24 cellular contexts compared by ENCODE assay signal in genomic region chr4:53060278-53060677, GRCh38.
"Had no signal": no experiment of that assay in that cellular context is flagged by ENCODE, and none has a peak within 500 bp of the region (broad histone marks: within the 10 kb centered on the region; RNA-seq: fewer than 3 reads in every experiment).

No MANE protein-coding gene starts in this region.

- DNase-seq: activated CD4-positive, alpha-beta T cell treated with anti-CD3 and anti-CD28 coated beads for 4 hours; activated CD8-positive, alpha-beta memory T cell treated with anti-CD3 and anti-CD28 coated beads, Interleukin-2, amount 50 U/mL, for 4 hours; activated CD8-positive, alpha-beta T cell treated with anti-CD3 and anti-CD28 coated beads for 36 hours; activated naive CD4-positive, alpha-beta T cell treated with anti-CD3 and anti-CD28 coated beads, Interleukin-2, amount 50 U/mL, for 16 hours; activated naive CD8-positive, alpha-beta T cell treated with anti-CD3 and anti-CD28 coated beads, Interleukin-2, amount 10 ng/mL, durations not matched to agents 7 days and 5 days; adrenal gland; anterior cingulate cortex; cerebellar nuclear complex; NCI-H1092; NCI-H1417 treated with DMSO at 0.1 percent for 48 hours; NCI-H1694; NCI-H2029; NCI-H2107; NCI-H2171 treated with DMSO at 0.1 percent for 48 hours; NCI-H226; NCI-H510A; NCI-H526 treated with DMSO at 0.1 percent for 48 hours; NCI-H82; NK-92 treated with Interleukin-12 subunit alpha and Interleukin-12 subunit beta, amount 100 ng/mL, for 24 hours; SHP77; SW 1271 had no signal

- H3K36me3 ChIP-seq: adrenal gland, SJSA1 had no signal

- H3K4me3 ChIP-seq: adrenal gland, SJSA1 had no signal

- H3K27me3 ChIP-seq: adrenal gland, SJSA1 had no signal

- H3K27ac ChIP-seq: adrenal gland, SJSA1 had no signal

- H3K9me3 ChIP-seq: adrenal gland, SJSA1 had no signal

- ATAC-seq: activated CD4-positive, CD25-positive, alpha-beta regulatory T cell treated with anti-CD3 and anti-CD28 coated beads, Interleukin-2, amount 50 U/mL, for 24 hours; activated CD8-positive, alpha-beta T cell treated with anti-CD3 and anti-CD28 coated beads for 36 hours; SK-N-SH treated with all-trans-retinoic acid at 6 μM for 48 hours had no signal
